In the genomic region with DNA sequence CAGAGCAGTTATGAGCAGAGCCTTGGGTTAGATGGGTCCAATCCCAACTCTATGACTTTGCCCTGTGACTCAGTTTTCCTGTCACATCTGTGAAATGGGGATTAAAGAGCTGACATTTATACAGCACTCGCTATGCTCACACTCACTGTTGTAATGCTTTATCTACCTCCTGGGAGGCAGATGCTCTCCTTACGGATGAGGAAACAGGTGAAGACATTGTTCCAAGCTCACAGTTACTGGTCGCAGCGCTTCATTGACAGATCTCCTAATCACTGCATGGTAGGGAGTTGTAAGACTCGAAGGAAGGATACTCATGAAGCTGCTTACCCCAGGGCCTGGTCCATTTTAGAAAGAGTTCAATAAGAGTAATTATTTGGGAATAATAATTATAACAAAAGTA, we compare ENCODE assay signal across 17 cellular contexts. TPM values are rescaled to one million over a fixed set of nuclear protein-coding genes. Genes with fewer than 3 reads are reported as not detected.
DNase-seq lines count a peak whose midpoint lies in the region; ATAC-seq, FAIRE-seq and TF ChIP-seq lines count a peak whose summit lies in the region.
"Had no signal": no experiment of that assay in that cellular context is flagged by ENCODE, and none has a peak within 500 bp of the region (broad histone marks: within the 10 kb centered on the region; RNA-seq: fewer than 3 reads in every experiment).

No MANE protein-coding gene starts in this region.

- no peak for TF ChIP-seq RAD21 in K562 (CRISPR knock-in tag; conservative IDR thresholded peaks at IDR 0.05 in 1 of 2, IDR thresholded peaks at IDR 0.05 in 1 of 2)

- DNase-seq in NCI-H1694 (lab: John Stamatoyannopoulos, UW), result peak; percentile 46
- no peak for DNase-seq in K562 (ENCODE audit: extremely low read depth in 1 of 4, low spot score in 3 of 4)
- DNase-seq in psoas muscle, result no peak
- DNase-seq in NOMO-1 treated with DMSO at 0.1 percent for 48 hours (lab: John Stamatoyannopoulos, UW; ENCODE audit: unreplicated experiment), result no peak
- DNase-seq in prostate gland (ENCODE audit: low spot score), result no peak
- no peak for DNase-seq in NCI-H69 (lab: John Stamatoyannopoulos, UW)
- DNase-seq: AML-193; CD4-positive, CD25-positive, alpha-beta regulatory T cell; EL; NCI-H2029 treated with DMSO at 0.1 percent for 48 hours; NCI-H510A; SHP77 treated with DMSO at 0.1 percent for 48 hours had no signal

- H3K9me1 ChIP-seq in K562 (ENCODE audit: control insufficient read depth, insufficient read depth, low read length), result peaks cover 5% of the 10 kb centered on the region

- ATAC-seq in K562 (no peak), psoas muscle (no peak)

- WGBS in K562 (ENCODE audit: insufficient coverage, low coverage, missing lambda C conversion rate), result 52% methylated on average over 5 of the region's 5 CpGs
- WGBS in psoas muscle, 3 donors, result 66 to 83% (median 69%) methylated on average over 5 of the region's 5 CpGs
- 96% methylated on average over 5 of the region's 5 CpGs for WGBS in prostate gland

- H3K36me3 ChIP-seq in BLaER1 (0 out of 2 replicates have a peak, but pooled peaks cover under 1% of the 10 kb centered on the region), K562 (ENCODE audit: control insufficient read depth, insufficient read depth, low read length) (no peaks in the 10 kb centered on the region), psoas muscle (ENCODE audit: insufficient read depth in 1 of 2, low read depth in 1 of 2) (no peaks in the 10 kb centered on the region), prostate gland (no peaks in the 10 kb centered on the region)

- no peaks in the 10 kb centered on the region for H3K9me3 ChIP-seq in BLaER1
- H3K9me3 ChIP-seq in K562 (replicated peaks; ENCODE audit: control insufficient read depth, insufficient read depth, low read depth, low read length), result no peaks in the 10 kb centered on the region
- H3K9me3 ChIP-seq in psoas muscle, result no peaks in the 10 kb centered on the region
- H3K9me3 ChIP-seq in prostate gland, result no peaks in the 10 kb centered on the region
- H3K9me3 ChIP-seq: HAP-1 had no signal

- H3K4me1 ChIP-seq in BLaER1, result peaks cover 17% of the 10 kb centered on the region
- H3K4me1 ChIP-seq in K562 (replicated peaks in 1 of 2; ENCODE audit: control insufficient read depth in 2 of 2, insufficient read depth in 2 of 2, low read length in 2 of 2), result peaks cover 11 to 16% of the 10 kb centered on the region in 2 experiments
- peaks cover 57% of the 10 kb centered on the region for H3K4me1 ChIP-seq in psoas muscle
- no peaks in the 10 kb centered on the region for H3K4me1 ChIP-seq in prostate gland (replicated peaks)
- H3K4me1 ChIP-seq: HAP-1 had no signal

- H3K4me2 ChIP-seq in BLaER1 (peak overlapping the region; percentile 59; the same call in 1 of the 2 replicates), K562 (ENCODE audit: insufficient read depth, low read length) (no peak overlapping the region)

- H3K27ac ChIP-seq in BLaER1, result no peak overlapping the region
- no peak overlapping the region for H3K27ac ChIP-seq in K562 (ENCODE audit: extremely low read depth, low read depth, low read length)
- peak overlapping the region; percentile 90 for H3K27ac ChIP-seq in psoas muscle
- H3K27ac ChIP-seq in prostate gland, result no peak overlapping the region

- H4K20me1 ChIP-seq in BLaER1, result no peaks in the 10 kb centered on the region
- H4K20me1 ChIP-seq in K562 (replicated peaks; ENCODE audit: control insufficient read depth, insufficient read depth, low read length), result peaks cover 8% of the 10 kb centered on the region

- POLR2A ChIA-PET in K562 (lab: Yijun Ruan, JAX), result interaction anchor here (0.7 to 1.0 kb wide), 2 partner anchors 15 to 75 kb away, joined by 3 read pairs; no protein-coding TSS in a partner anchor

- no peaks in the 10 kb centered on the region for H3K79me2 ChIP-seq in K562 (ENCODE audit: control insufficient read depth, insufficient read depth, low read length)

- CTCF ChIA-PET in K562 (lab: Yijun Ruan, JAX; ENCODE audit: low intra/inter-chr PET ratio), result no interaction called here

- H3K9ac ChIP-seq in BLaER1 (no peak overlapping the region), K562 (ENCODE audit: insufficient read depth in 1 of 2, low read depth in 2 of 2, low read length in 2 of 2) (no peak overlapping the region)

- intact Hi-C loops in K562 (cut with micrococcal nuclease) (no loop called here), psoas muscle (cut with DNase I) (loop anchor here in 1 of 2 donors (5.0 kb wide), 1 partner anchor 69 kb away; no protein-coding TSS in a partner anchor), prostate gland (cut with DNase I) (no loop called here)

- in situ Hi-C loops in K562 (cut with MboI), result no loop called here

- TF ChIP-seq POLR2A in K562 (conservative IDR thresholded peaks at IDR 0.05) (no peak), prostate gland (IDR thresholded peaks at IDR 0.05) (no peak)

- no TSS peak for BruUV-seq in K562 (replicated peaks; lab: Mats Ljungman, UMichigan)

- no peak for TF ChIP-seq EP300 in K562 (IDR thresholded peaks at IDR 0.05; ENCODE audit: low read length)

- FAIRE-seq in K562 (lab: Jason Lieb, UNC), result no peak

- no peak for TF ChIP-seq CTCF in K562 (IDR thresholded peaks at IDR 0.05 in 2 of 3, conservative IDR thresholded peaks at IDR 0.05 in 1 of 3; ENCODE audit: insufficient read depth in 2 of 3, low read depth in 1 of 3, low read length in 3 of 3)
- TF ChIP-seq CTCF in psoas muscle (IDR thresholded peaks at IDR 0.05), result no peak
- no peak for TF ChIP-seq CTCF in prostate gland (IDR thresholded peaks at IDR 0.05)

- H3K27me3 ChIP-seq in BLaER1 (no peaks in the 10 kb centered on the region), K562 (ENCODE audit: control insufficient read depth in 2 of 2, insufficient read depth in 2 of 2, low read length in 2 of 2) (no peaks in the 10 kb centered on the region), psoas muscle (ENCODE audit: insufficient read depth in 3 of 3, low read length in 2 of 3) (no peaks in the 10 kb centered on the region), prostate gland (replicated peaks; ENCODE audit: insufficient read depth) (no peaks in the 10 kb centered on the region)

- no peak overlapping the region for H2AFZ ChIP-seq in K562 (ENCODE audit: low read depth, low read length)

- H3K4me3 ChIP-seq in BLaER1 (no peak overlapping the region), K562 (no peak overlapping the region), psoas muscle (no peak overlapping the region), prostate gland (no peak overlapping the region)
- H3K4me3 ChIP-seq: HAP-1 had no signal

RNA-seq across cellular contexts. Expression of gene MYLK2, which starts 2.9 kb away (rescaled TPM):
- 0.53 and 0.69 TPM in 2 replicates for total RNA-seq in K562 (2011; cell fraction: chromatin; rRNA removed; ENCODE audit: low replicate concordance)
- total RNA-seq in K562 (2011; cell fraction: nucleolus; rRNA removed), result 0.33 and 0.79 TPM in 2 replicates
- 0.31 and 0.44 TPM in 2 replicates for total RNA-seq in K562 (2011; cell fraction: nucleoplasm; rRNA removed)
- total RNA-seq in K562 (2014; rRNA removed) (0.33 and 0.45 TPM in 2 replicates), K562 (2014; rRNA removed; fragmentation: Illumina TruSeq; extraction: Trizol) (0.07 and 0.10 TPM in 2 replicates), K562 (2015; rRNA removed; fragmentation: Illumina TruSeq; extraction: Trizol) (0.18 and 0.30 TPM in 2 replicates), K562 (2021) (0.25 and 0.53 TPM in 2 replicates), psoas muscle (100 to 1,000 TPM in 2 of 4 donors, 10 to 100 TPM in 2; 55.8 to 144 (median 102) TPM), prostate gland (under 1 TPM; 0.27 to 0.91 TPM)
- polyA plus RNA-seq in K562 (2011; rRNA removed) (0.15 and 0.22 TPM in 2 replicates), K562 (2014; fragmentation: Illumina TruSeq; extraction: Trizol) (0.12 and 0.26 TPM in 2 replicates), K562 (2014; fragmentation: Nextera tagmentation; extraction: Ambion mirVana) (not detected), K562 (2014; rRNA removed) (0.28 and 0.41 TPM in 2 replicates), psoas muscle (100 to 1,000 TPM in 1 of 3 donors, 10 to 100 TPM in 2; 30.6 to 273 (median 91.4) TPM)
- polyA plus RNA-seq in K562 (2011; cell fraction: cytosol; rRNA removed), result 0.13 and 0.18 TPM in 2 replicates
- 0.79 and 0.84 TPM in 2 replicates for polyA plus RNA-seq in K562 (2011; cell fraction: nucleus; rRNA removed)
- 0.25 and 0.43 TPM in 2 replicates for polyA plus RNA-seq in K562 (2012)
- 0.11 and 0.18 TPM in 2 replicates for polyA minus RNA-seq in K562 (2011; rRNA and poly(A)+ RNA removed)
- not detected in 2 replicates for polyA minus RNA-seq in K562 (2011; cell fraction: cytosol; rRNA and poly(A)+ RNA removed)
- polyA minus RNA-seq in K562 (2011; cell fraction: nucleus; rRNA and poly(A)+ RNA removed), result 0.13 and 0.78 TPM in 2 replicates
- total RNA-seq: CD4-positive, CD25-positive, alpha-beta regulatory T cell had no signal
- polyA plus RNA-seq: CD4-positive, CD25-positive, alpha-beta regulatory T cell; IgD-negative memory B cell had no signal

RNA-seq across cellular contexts. Expression of gene FOXS1, which starts 29.2 kb away (rescaled TPM):
- total RNA-seq in K562 (2011; cell fraction: chromatin; rRNA removed; ENCODE audit: low replicate concordance), result not detected in 2 replicates
- total RNA-seq in K562 (2011; cell fraction: nucleolus; rRNA removed), result not detected in 2 replicates
- not detected in 2 replicates for total RNA-seq in K562 (2011; cell fraction: nucleoplasm; rRNA removed)
- total RNA-seq in K562 (2014; rRNA removed) (not detected in 2 replicates), K562 (2014; rRNA removed; fragmentation: Illumina TruSeq; extraction: Trizol) (not detected in 2 replicates), K562 (2015; rRNA removed; fragmentation: Illumina TruSeq; extraction: Trizol) (not detected in 2 replicates), K562 (2021) (not detected in 2 replicates), psoas muscle (1 to 10 TPM in 2 of 4 donors, under 1 TPM in 2; 0.59 to 3.8 (median 1.2) TPM), prostate gland (1 to 10 TPM in 1 of 2 donors, not detected in 1; 8.3 TPM)
- polyA plus RNA-seq in K562 (2011; rRNA removed) (not detected in 2 replicates), K562 (2014; fragmentation: Illumina TruSeq; extraction: Trizol) (not detected in 2 replicates), K562 (2014; fragmentation: Nextera tagmentation; extraction: Ambion mirVana) (not detected), K562 (2014; rRNA removed) (not detected in 2 replicates), psoas muscle (1 to 10 TPM in 1 of 3 donors, under 1 TPM in 2; 0.65 to 1.3 (median 0.87) TPM)
- polyA plus RNA-seq in K562 (2011; cell fraction: cytosol; rRNA removed), result not detected in 2 replicates
- polyA plus RNA-seq in K562 (2011; cell fraction: nucleus; rRNA removed), result not detected in 2 replicates
- not detected in 2 replicates for polyA plus RNA-seq in K562 (2012)
- polyA minus RNA-seq in K562 (2011; rRNA and poly(A)+ RNA removed), result not detected in 2 replicates
- polyA minus RNA-seq in K562 (2011; cell fraction: cytosol; rRNA and poly(A)+ RNA removed), result not detected in 2 replicates
- polyA minus RNA-seq in K562 (2011; cell fraction: nucleus; rRNA and poly(A)+ RNA removed), result not detected in 2 replicates
- total RNA-seq: CD4-positive, CD25-positive, alpha-beta regulatory T cell; LHCN-M2 had no signal
- polyA plus RNA-seq: CD4-positive, CD25-positive, alpha-beta regulatory T cell; IgD-negative memory B cell had no signal

RNA-seq across cellular contexts. Expression of gene DUSP15, which starts 54.1 kb away (rescaled TPM):
- 0.53 TPM in 1 of 2 replicates, not detected in the other for total RNA-seq in K562 (2011; cell fraction: chromatin; rRNA removed; ENCODE audit: low replicate concordance)
- total RNA-seq in K562 (2011; cell fraction: nucleolus; rRNA removed), result 0.33 and 0.39 TPM in 2 replicates
- 0.29 and 0.84 TPM in 2 replicates for total RNA-seq in K562 (2011; cell fraction: nucleoplasm; rRNA removed)
- not detected in 2 replicates for total RNA-seq in K562 (2014; rRNA removed)
- not detected in 2 replicates for total RNA-seq in K562 (2014; rRNA removed; fragmentation: Illumina TruSeq; extraction: Trizol)
- total RNA-seq in K562 (2015; rRNA removed; fragmentation: Illumina TruSeq; extraction: Trizol), result not detected in 2 replicates
- total RNA-seq in K562 (2021), result not detected in 2 replicates
- not detected in 2 replicates for polyA plus RNA-seq in K562 (2011; rRNA removed)
- polyA plus RNA-seq in K562 (2011; cell fraction: cytosol; rRNA removed), result 0.09 and 0.16 TPM in 2 replicates
- 0.15 and 0.28 TPM in 2 replicates for polyA plus RNA-seq in K562 (2011; cell fraction: nucleus; rRNA removed)
- polyA plus RNA-seq in K562 (2012), result 0.22 TPM in 1 of 2 replicates, not detected in the other
- polyA plus RNA-seq in K562 (2014; fragmentation: Illumina TruSeq; extraction: Trizol), result not detected in 2 replicates
- not detected for polyA plus RNA-seq in K562 (2014; fragmentation: Nextera tagmentation; extraction: Ambion mirVana)
- polyA plus RNA-seq in K562 (2014; rRNA removed), result 0.34 and 0.66 TPM in 2 replicates
- polyA minus RNA-seq in K562 (2011; rRNA and poly(A)+ RNA removed), result not detected in 2 replicates
- polyA minus RNA-seq in K562 (2011; cell fraction: cytosol; rRNA and poly(A)+ RNA removed), result not detected in 2 replicates
- not detected in 2 replicates for polyA minus RNA-seq in K562 (2011; cell fraction: nucleus; rRNA and poly(A)+ RNA removed)
- total RNA-seq in psoas muscle, result under 1 TPM in 1 of 4 donors, not detected in 3; 0.51 TPM
- polyA plus RNA-seq in psoas muscle, result under 1 TPM; 0.04 to 0.22 (median 0.17) TPM
- 10 to 100 TPM in 1 of 2 donors, 1 to 10 TPM in 1; 1.7 to 57.9 TPM for total RNA-seq in prostate gland
- total RNA-seq: CD4-positive, CD25-positive, alpha-beta regulatory T cell; HT1080 had no signal
- polyA plus RNA-seq: CD4-positive, CD25-positive, alpha-beta regulatory T cell; IgD-negative memory B cell had no signal

RNA-seq across cellular contexts. Expression of gene TTLL9, which starts 54.2 kb away (rescaled TPM):
- total RNA-seq in K562 (2011; cell fraction: chromatin; rRNA removed; ENCODE audit: low replicate concordance), result not detected in 2 replicates
- not detected in 2 replicates for total RNA-seq in K562 (2011; cell fraction: nucleolus; rRNA removed)
- not detected in 2 replicates for total RNA-seq in K562 (2011; cell fraction: nucleoplasm; rRNA removed)
- not detected in 2 replicates for total RNA-seq in K562 (2014; rRNA removed)
- not detected in 2 replicates for total RNA-seq in K562 (2014; rRNA removed; fragmentation: Illumina TruSeq; extraction: Trizol)
- not detected in 2 replicates for total RNA-seq in K562 (2015; rRNA removed; fragmentation: Illumina TruSeq; extraction: Trizol)
- not detected in 2 replicates for total RNA-seq in K562 (2021)
- not detected in 2 replicates for polyA plus RNA-seq in K562 (2011; rRNA removed)
- not detected in 2 replicates for polyA plus RNA-seq in K562 (2011; cell fraction: cytosol; rRNA removed)
- not detected in 2 replicates for polyA plus RNA-seq in K562 (2011; cell fraction: nucleus; rRNA removed)
- polyA plus RNA-seq in K562 (2012), result not detected in 2 replicates
- polyA plus RNA-seq in K562 (2014; fragmentation: Illumina TruSeq; extraction: Trizol), result not detected in 2 replicates
- polyA plus RNA-seq in K562 (2014; fragmentation: Nextera tagmentation; extraction: Ambion mirVana), result under 1 TPM in 1 of 2 experiments, not detected in 1; 0.06 TPM
- polyA plus RNA-seq in K562 (2014; rRNA removed), result 0.07 TPM in 1 of 2 replicates, not detected in the other
- not detected in 2 replicates for polyA minus RNA-seq in K562 (2011; rRNA and poly(A)+ RNA removed)
- not detected in 2 replicates for polyA minus RNA-seq in K562 (2011; cell fraction: cytosol; rRNA and poly(A)+ RNA removed)
- polyA minus RNA-seq in K562 (2011; cell fraction: nucleus; rRNA and poly(A)+ RNA removed), result not detected in 2 replicates
- not detected for total RNA-seq in psoas muscle
- polyA plus RNA-seq in psoas muscle, result under 1 TPM in 1 of 3 donors, not detected in 2; 0.01 TPM
- total RNA-seq in prostate gland, result 1 to 10 TPM in 1 of 2 donors, not detected in 1; 1.2 TPM
- total RNA-seq: CD4-positive, CD25-positive, alpha-beta regulatory T cell; HT1080; LHCN-M2 had no signal
- polyA plus RNA-seq: CD4-positive, CD25-positive, alpha-beta regulatory T cell; IgD-negative memory B cell had no signal

Comparison
In these comparisons a context has a peak if more than half of its experiments do, and no peak if none do; other contexts are left out.
1. RNA of gene MYLK2, which starts 2.9 kb away (total RNA-seq): 55.8 to 144 TPM in psoas muscle; 0.27 to 0.91 TPM in prostate gland and 0.07 to 0.79 TPM in K562; every median in the first group is over 10 times any median in the second.